ENCODE assay signal across 1 cellular context in genomic region chr1:45686081-45687013, GRCh38.
A peak's percentile ranks its signal among the peaks of the same experiment; 100 is the strongest.
TF ChIP-seq lines count a peak whose summit lies in the region.

TSS of gene GPBP1L1 (minus strand) at chr1:45686533. CDS start at chr1:45659087, 27,446 bp downstream.

TF ChIP-seq in HepG2, 621 proteins besides CTCF, POLR2A, EP300 and RAD21 (continued from another document and continues in another):
- TF ChIP-seq ZNF142 (CRISPR knock-in tag; IDR thresholded peaks at IDR 0.05) = no peak; the same call in 1 of the 2 replicates
- TF ChIP-seq MED1 (CRISPR knock-in tag; IDR thresholded peaks at IDR 0.05) = 0 out of 2 replicates have a peak, but pooled peaks have one; percentile 10
- no peak; the same call in 1 of the 2 replicates for TF ChIP-seq ZNF574 (CRISPR knock-in tag; IDR thresholded peaks at IDR 0.05)
- peak; percentile 72 for TF ChIP-seq PHF5A (CRISPR knock-in tag; IDR thresholded peaks at IDR 0.05; ENCODE audit: low read depth, unreplicated experiment)
- no peak; the same call in 1 of the 2 replicates for TF ChIP-seq ZNF274 (CRISPR knock-in tag; IDR thresholded peaks at IDR 0.05)
- no peak for TF ChIP-seq DNMT3B (CRISPR knock-in tag; conservative IDR thresholded peaks at IDR 0.05)
- no peak for TF ChIP-seq AHDC1 (CRISPR knock-in tag; IDR thresholded peaks at IDR 0.05; ENCODE audit: borderline replicate concordance)
- no peak for TF ChIP-seq RORA (CRISPR knock-in tag; IDR thresholded peaks at IDR 0.05)
- no peak for TF ChIP-seq ZNF572 (CRISPR knock-in tag; IDR thresholded peaks at IDR 0.05)
- TF ChIP-seq NR0B2 (CRISPR knock-in tag; IDR thresholded peaks at IDR 0.05) = peak; percentile 60; the same call in 1 of the 2 replicates
- TF ChIP-seq ATAD3A (CRISPR knock-in tag; IDR thresholded peaks at IDR 0.05) = no peak
- TF ChIP-seq ZNF781 (CRISPR knock-in tag; IDR thresholded peaks at IDR 0.05; ENCODE audit: borderline replicate concordance, not compliant biosample characterization) = no peak
- no peak for TF ChIP-seq FOXJ3 (CRISPR knock-in tag; IDR thresholded peaks at IDR 0.05; ENCODE audit: borderline replicate concordance)
- TF ChIP-seq NCOR1 (IDR thresholded peaks at IDR 0.05; ENCODE audit: borderline replicate concordance, low read length) = no peak
- TF ChIP-seq ZNF292 (CRISPR knock-in tag; IDR thresholded peaks at IDR 0.05; ENCODE audit: borderline replicate concordance, low read depth) = no peak
- TF ChIP-seq ZNF737 (CRISPR knock-in tag; IDR thresholded peaks at IDR 0.05; ENCODE audit: borderline replicate concordance) = no peak
- no peak for TF ChIP-seq ASH2L (IDR thresholded peaks at IDR 0.05; ENCODE audit: insufficient read length, low read depth, low read length)
- no peak for TF ChIP-seq NCOA2 (CRISPR knock-in tag; IDR thresholded peaks at IDR 0.05)
- peak; percentile 74; the same call in 1 of the 2 replicates for TF ChIP-seq MAX (IDR thresholded peaks at IDR 0.05)
- TF ChIP-seq HMG20B (CRISPR knock-in tag; conservative IDR thresholded peaks at IDR 0.05) = no peak
- no peak; a peak in 1 of 4 replicates for TF ChIP-seq NR2F1 (CRISPR knock-in tag; IDR thresholded peaks at IDR 0.05)
- no peak; the same call in 1 of the 2 replicates for TF ChIP-seq ZSCAN20 (CRISPR knock-in tag; IDR thresholded peaks at IDR 0.05; ENCODE audit: borderline replicate concordance)
- TF ChIP-seq XBP1 (CRISPR knock-in tag; IDR thresholded peaks at IDR 0.05) = no peak
- TF ChIP-seq MNT (IDR thresholded peaks at IDR 0.05) = no peak; the same call in 1 of the 2 replicates
- no peak for TF ChIP-seq PAWR (CRISPR knock-in tag; IDR thresholded peaks at IDR 0.05; ENCODE audit: borderline replicate concordance)
- TF ChIP-seq ZNF326 (CRISPR knock-in tag; IDR thresholded peaks at IDR 0.05; ENCODE audit: borderline replicate concordance) = no peak
- TF ChIP-seq ZFP91 (CRISPR knock-in tag; IDR thresholded peaks at IDR 0.05; ENCODE audit: borderline replicate concordance) = peak; percentile 79
- no peak for TF ChIP-seq TRIM24 (CRISPR knock-in tag; IDR thresholded peaks at IDR 0.05)
- no peak for TF ChIP-seq ZBTB37 (CRISPR knock-in tag; IDR thresholded peaks at IDR 0.05)
- no peak; the same call in 1 of the 2 replicates for TF ChIP-seq STAT5B (CRISPR knock-in tag; IDR thresholded peaks at IDR 0.05)
- TF ChIP-seq FOXA3 (CRISPR knock-in tag; IDR thresholded peaks at IDR 0.05) = no peak
- TF ChIP-seq SP4 (CRISPR knock-in tag; IDR thresholded peaks at IDR 0.05) = no peak
- no peak for TF ChIP-seq ZSCAN5A (CRISPR knock-in tag; IDR thresholded peaks at IDR 0.05; ENCODE audit: borderline replicate concordance)
- TF ChIP-seq ZNF614 (CRISPR knock-in tag; IDR thresholded peaks at IDR 0.05; ENCODE audit: borderline replicate concordance) = 0 out of 2 replicates have a peak, but pooled peaks have one; percentile 73
- TF ChIP-seq CEBPB (IDR thresholded peaks at IDR 0.05; ENCODE audit: borderline replicate concordance, low read depth, low read length) = no peak
- 0 out of 2 replicates have a peak, but pooled peaks have one; percentile 58 for TF ChIP-seq MEF2D (CRISPR knock-in tag; IDR thresholded peaks at IDR 0.05)
- TF ChIP-seq NFE2 (CRISPR knock-in tag; IDR thresholded peaks at IDR 0.05) = no peak
- no peak for TF ChIP-seq PTBP1 (IDR thresholded peaks at IDR 0.05; ENCODE audit: low read depth, low read length, poor library complexity, severe bottlenecking)
- TF ChIP-seq GZF1 (CRISPR knock-in tag; IDR thresholded peaks at IDR 0.05) = no peak
